ENCODE assay signal across 13 cellular contexts in genomic region chr14:68962681-68963080, GRCh38. TPM values are rescaled to one million over a fixed set of nuclear protein-coding genes. Genes with fewer than 3 reads are reported as not detected.
A peak's percentile ranks its signal among the peaks of the same experiment; 100 is the strongest.
DNase-seq lines count a peak whose midpoint lies in the region; ATAC-seq, FAIRE-seq and TF ChIP-seq lines count a peak whose summit lies in the region.
"Had no signal": no experiment of that assay in that cellular context is flagged by ENCODE, and none has a peak within 500 bp of the region (broad histone marks: within the 10 kb centered on the region; RNA-seq: fewer than 3 reads in every experiment).

No MANE protein-coding gene starts in this region.

- no peak for ATAC-seq in CD4-positive, alpha-beta T cell (ENCODE audit: poor library complexity)
- peak; percentile 1; the same call in 1 of the 2 replicates for ATAC-seq in PC-3

- H3K27ac Mint-ChIP-seq in CD4-positive, alpha-beta T cell = peak overlapping the region; percentile 97
- H3K27ac Mint-ChIP-seq: activated B cell treated with CpG ODN at 0.5 μM for 24 hours, memory B cell had no signal

- H3K79me2 ChIP-seq in PC-3 (ENCODE audit: low read length) = peaks cover 100% of the 10 kb centered on the region

- no peaks in the 10 kb centered on the region for H3K27me3 ChIP-seq in CD4-positive, alpha-beta T cell (ENCODE audit: control insufficient read depth, insufficient read depth, low read length)
- no peaks in the 10 kb centered on the region for H3K27me3 ChIP-seq in PC-3 (ENCODE audit: low read length)
- no peaks in the 10 kb centered on the region for H3K27me3 ChIP-seq in neutrophil
- H3K27me3 ChIP-seq: adrenal gland, testis had no signal

- no peaks in the 10 kb centered on the region for H3F3A ChIP-seq in PC-3 (ENCODE audit: low read length, unreplicated experiment)

- peaks cover 100% of the 10 kb centered on the region for H4K20me1 ChIP-seq in PC-3 (ENCODE audit: low read length)

- no peaks in the 10 kb centered on the region for H3K9me3 ChIP-seq in CD4-positive, alpha-beta T cell (ENCODE audit: control insufficient read depth, low read length)
- H3K9me3 ChIP-seq in PC-3 (ENCODE audit: low read length) (no peaks in the 10 kb centered on the region), neutrophil (no peaks in the 10 kb centered on the region), kidney (ENCODE audit: control insufficient read depth in 1 of 2, low read length in 2 of 2) (no peaks in the 10 kb centered on the region)
- H3K9me3 ChIP-seq: adrenal gland, testis had no signal

- no peak overlapping the region for H3K9ac ChIP-seq in PC-3 (ENCODE audit: low read length)
- no peak overlapping the region for H3K9ac ChIP-seq in kidney (ENCODE audit: low read length in 2 of 2)

- H3K36me3 ChIP-seq in PC-3 (ENCODE audit: low read depth, low read length) (peaks cover 51% of the 10 kb centered on the region), neutrophil (peaks cover 33% of the 10 kb centered on the region), kidney (ENCODE audit: control insufficient read depth in 1 of 2, insufficient read depth in 2 of 2, low read length in 2 of 2) (no peaks in the 10 kb centered on the region)
- H3K36me3 ChIP-seq: adrenal gland had no signal

- H3K36me3 Mint-ChIP-seq in CD4-positive, alpha-beta T cell (ENCODE audit: low read depth) = peaks cover 37% of the 10 kb centered on the region
- H3K36me3 Mint-ChIP-seq: memory B cell had no signal

- H3K4me3 ChIP-seq in PC-3 (ENCODE audit: low read length) = no peak overlapping the region
- no peak overlapping the region for H3K4me3 ChIP-seq in neutrophil (ENCODE audit: low read depth in 1 of 2, low read length in 1 of 2)
- H3K4me3 ChIP-seq in kidney (ENCODE audit: low read length in 2 of 2) = no peak overlapping the region
- H3K4me3 ChIP-seq: adrenal gland, testis had no signal

- no peaks in the 10 kb centered on the region for H3K27me3 Mint-ChIP-seq in CD4-positive, alpha-beta T cell

- CTCF ChIA-PET in CD4-positive, alpha-beta T cell (lab: Charles Lee) = no interaction called here
- CTCF ChIA-PET in PC-3 (lab: Charles Lee) = interaction anchor here (1.0 kb wide), 1 partner anchor 145 kb away, joined by 3 read pairs; no protein-coding TSS in a partner anchor

- POLR2A ChIA-PET in CD4-positive, alpha-beta T cell (lab: Charles Lee) = no interaction called here
- POLR2A ChIA-PET in PC-3 (lab: Charles Lee; ENCODE audit: unreplicated experiment) = no interaction called here

- no peak overlapping the region for H3K27ac ChIP-seq in CD4-positive, alpha-beta T cell (ENCODE audit: low read depth, low read length)
- H3K27ac ChIP-seq in PC-3 (ENCODE audit: low read length) (peak overlapping the region; percentile 57), cingulate gyrus (ENCODE audit: low read depth, low read length) (peak overlapping the region; percentile 29), neutrophil (peak overlapping the region; percentile 97), kidney (ENCODE audit: low read depth in 2 of 2, low read length in 2 of 2) (no peak overlapping the region)
- H3K27ac ChIP-seq: testis had no signal

- no peaks in the 10 kb centered on the region for H3K9me2 ChIP-seq in PC-3 (replicated peaks; ENCODE audit: low read length)

- H3K4me3 Mint-ChIP-seq in CD4-positive, alpha-beta T cell = peak overlapping the region; percentile 23
- H3K4me3 Mint-ChIP-seq: activated B cell treated with CpG ODN at 0.5 μM for 24 hours, memory B cell had no signal

- H3K4me1 ChIP-seq in PC-3 (ENCODE audit: insufficient read depth, low read length) = peaks cover 58% of the 10 kb centered on the region
- peaks cover 71 to 97% of the 10 kb centered on the region in 2 experiments for H3K4me1 ChIP-seq in neutrophil (ENCODE audit: control insufficient read depth in 1 of 2, insufficient read depth in 1 of 2, low read depth in 1 of 2, low read length in 1 of 2)
- H3K4me1 ChIP-seq in kidney (ENCODE audit: control insufficient read depth in 1 of 2, insufficient read depth in 1 of 2, low read depth in 1 of 2, low read length in 2 of 2) = peaks cover 8 to 34% of the 10 kb centered on the region in 2 donors

- H3K4me1 Mint-ChIP-seq in CD4-positive, alpha-beta T cell (ENCODE audit: low read depth) = peaks cover 96% of the 10 kb centered on the region
- H3K4me1 Mint-ChIP-seq: activated B cell treated with CpG ODN at 0.5 μM for 24 hours, memory B cell had no signal

- DNase-seq in CD4-positive, alpha-beta T cell = no peak
- DNase-seq in PC-3 = no peak
- DNase-seq in kidney = no peak
- no peak for DNase-seq in cerebellum (ENCODE audit: low spot score)
- DNase-seq in HK-2 (ENCODE audit: unreplicated experiment) = no peak
- no peak for DNase-seq in activated CD8-positive, alpha-beta memory T cell treated with anti-CD3 and anti-CD28 coated beads for 24 hours
- DNase-seq: activated B cell treated with CpG ODN at 0.5 μM for 24 hours; activated CD8-positive, alpha-beta memory T cell treated with anti-CD3 and anti-CD28 coated beads, Interleukin-2, amount 50 U/mL, for 48 hours; testis had no signal

- H3K9me3 Mint-ChIP-seq in CD4-positive, alpha-beta T cell = no peaks in the 10 kb centered on the region
- H3K9me3 Mint-ChIP-seq: activated B cell treated with CpG ODN at 0.5 μM for 24 hours, memory B cell had no signal

- H3K4me2 ChIP-seq in PC-3 (ENCODE audit: low read length) = no peak overlapping the region

- no peak overlapping the region for H2AFZ ChIP-seq in PC-3 (ENCODE audit: low read length)

- no peak for TF ChIP-seq CTCF in CD4-positive, alpha-beta T cell (IDR thresholded peaks at IDR 0.05)
- TF ChIP-seq CTCF in PC-3 (conservative IDR thresholded peaks at IDR 0.05; ENCODE audit: low read depth, low read length) (no peak), neutrophil (IDR thresholded peaks at IDR 0.05) (no peak), kidney (IDR thresholded peaks at IDR 0.05; ENCODE audit: borderline replicate concordance, extremely low read depth, insufficient read depth) (no peak)

- FAIRE-seq in kidney (lab: Jason Lieb, UNC) = no peak

- intact Hi-C loops in CD4-positive, alpha-beta T cell (cut with DNase I, micrococcal nuclease) = no loop called here
- intact Hi-C loops in PC-3 (cut with micrococcal nuclease) (no loop called here), kidney (cut with DNase I) (no loop called here)

- no TSS peak for BruUV-seq in PC-3 (replicated peaks; lab: Mats Ljungman, UMichigan)

RNA-seq across cellular contexts. Expression of gene ACTN1, which starts 16.4 kb away (rescaled TPM):
- 100 to 1,000 TPM; 128 to 143 TPM for total RNA-seq in CD4-positive, alpha-beta T cell
- total RNA-seq in PC-3 (2014; rRNA removed) (303 and 400 TPM in 2 replicates), kidney (184 TPM), cerebellum (23.1 TPM)
- polyA plus RNA-seq in kidney (ENCODE audit: insufficient read depth, low read depth, low replicate concordance) = 20.1 TPM

Comparison
In these comparisons a context has a peak if more than half of its experiments do, and no peak if none do; other contexts are left out.
1. H3K27ac ChIP-seq: peak in PC-3 (single experiment), cingulate gyrus (single experiment) and neutrophil (single experiment); none in CD4-positive, alpha-beta T cell (single experiment) and kidney (0 of 2).